In genomic region chr3:168086541-168087260, GRCh38 we compare ENCODE assay signal across 28 cellular contexts. TPM values are rescaled to one million over a fixed set of nuclear protein-coding genes. Genes with fewer than 3 reads are reported as not detected.
DNase-seq lines count a peak whose midpoint lies in the region; ATAC-seq and TF ChIP-seq lines count a peak whose summit lies in the region.
"Had no signal": no experiment of that assay in that cellular context is flagged by ENCODE, and none has a peak within 500 bp of the region (broad histone marks: within the 10 kb centered on the region; RNA-seq: fewer than 3 reads in every experiment).

No MANE protein-coding gene starts in this region.

- no peak overlapping the region for H4K8ac ChIP-seq in IMR-90 (ENCODE audit: low read depth in 2 of 2, low read length in 2 of 2)

- no peak for ATAC-seq in IMR-90 (ENCODE audit: low read depth)
- no peak for ATAC-seq in HG03521 (IDR thresholded peaks at IDR 0.05; ENCODE audit: unreplicated experiment)
- ATAC-seq: A549, HCT116 had no signal

- H3K4me2 ChIP-seq in GM23248 (ENCODE audit: unreplicated experiment): peak overlapping the region; percentile 1
- H3K4me2 ChIP-seq in IMR-90 (ENCODE audit: low read depth, low read length): no peak overlapping the region
- peak overlapping the region; percentile 81 for H3K4me2 ChIP-seq in OCI-LY7 (ENCODE audit: low read length)
- H3K4me2 ChIP-seq: A549, SK-N-SH had no signal

- no peaks in the 10 kb centered on the region for H3K9me3 ChIP-seq in GM23248 (ENCODE audit: low read depth)
- no peaks in the 10 kb centered on the region for H3K9me3 ChIP-seq in IMR-90 (ENCODE audit: control insufficient read depth, insufficient read depth, low read length)
- no peaks in the 10 kb centered on the region for H3K9me3 ChIP-seq in OCI-LY7 (ENCODE audit: low read length)
- no peaks in the 10 kb centered on the region for H3K9me3 ChIP-seq in testis
- H3K9me3 ChIP-seq: A549, Peyer's patch, SK-N-SH had no signal

- WGBS in GM23248 (ENCODE audit: low coverage in 1 of 2, low lambda C conversion rate in 2 of 2, missing lambda C conversion rate in 2 of 2), 2 experiments: 98 to 100% methylated on average over 3 of the region's 3 CpGs
- no CpG with 5 or more reads among the region's 3 CpGs for WGBS in IMR-90 (ENCODE audit: extremely low coverage in 2 of 2, insufficient read length in 1 of 2), 2 experiments
- 90 to 91% methylated on average over 3 of the region's 3 CpGs for WGBS in testis, 2 donors

- CTCF ChIA-PET in IMR-90 (lab: Yijun Ruan, JAX): interaction anchor here (0.5 to 1.6 kb wide), 4 partner anchors 25 to 39 kb away, joined by 4 to 7 read pairs (median 4); no protein-coding TSS in a partner anchor
- CTCF ChIA-PET in OCI-LY7 (lab: Charles Lee; ENCODE audit: unreplicated experiment): no interaction called here

- H3K4me3 ChIP-seq in GM23248: no peak overlapping the region
- H3K4me3 ChIP-seq in IMR-90 (ENCODE audit: insufficient read depth, low read depth, low read length): no peak overlapping the region
- H3K4me3 ChIP-seq in OCI-LY7 (ENCODE audit: low read depth, low read length, poor library complexity, severe bottlenecking): no peak overlapping the region
- no peak overlapping the region for H3K4me3 ChIP-seq in dorsolateral prefrontal cortex
- no peak overlapping the region for H3K4me3 ChIP-seq in testis
- H3K4me3 ChIP-seq: A549; BLaER1 treated with 17β-estradiol and CSF1 and Interleukin-3, amounts not matched to agents 10 nM and 100 nM; Peyer's patch had no signal

- H2BK5ac ChIP-seq in IMR-90 (ENCODE audit: low read depth, low read length, poor library complexity, severe bottlenecking): no peak overlapping the region

- H3K4me1 ChIP-seq in GM23248 (ENCODE audit: insufficient read depth) (peaks cover 47% of the 10 kb centered on the region), IMR-90 (ENCODE audit: control insufficient read depth, insufficient read depth, low read length) (peaks cover 13% of the 10 kb centered on the region), OCI-LY7 (ENCODE audit: insufficient read depth, low read length, poor library complexity, severe bottlenecking) (peaks cover 85% of the 10 kb centered on the region), testis (no peaks in the 10 kb centered on the region)

- H2AK9ac ChIP-seq in IMR-90 (replicated peaks; ENCODE audit: low read depth, low read length, poor library complexity): no peak overlapping the region

- no peak for TF ChIP-seq CTCF in IMR-90 (conservative IDR thresholded peaks at IDR 0.05; ENCODE audit: low read depth, low read length)
- no peak for TF ChIP-seq CTCF in OCI-LY7 (conservative IDR thresholded peaks at IDR 0.05; ENCODE audit: low read length)
- TF ChIP-seq CTCF in dorsolateral prefrontal cortex (IDR thresholded peaks at IDR 0.05 in 54 of 56, conservative IDR thresholded peaks at IDR 0.05 in 2 of 56; ENCODE audit: low read depth in 1 of 56, partially characterized antibody in 56 of 56): no peak
- no peak for TF ChIP-seq CTCF in testis (IDR thresholded peaks at IDR 0.05)

- no peak overlapping the region for H4K5ac ChIP-seq in IMR-90 (ENCODE audit: low read depth, low read length)

- no peak overlapping the region for H2BK15ac ChIP-seq in IMR-90 (ENCODE audit: low read depth, low read length)

- intact Hi-C loops in IMR-90 (cut with micrococcal nuclease) (no loop called here), OCI-LY7 (cut with micrococcal nuclease; ENCODE audit: unreplicated experiment) (no loop called here), dorsolateral prefrontal cortex (cut with DNase I) (no loop called here), testis (cut with DNase I; ENCODE audit: low total_unique reads) (no loop called here)

- H3K36me3 ChIP-seq in GM23248 (ENCODE audit: low read depth): no peaks in the 10 kb centered on the region
- no peaks in the 10 kb centered on the region for H3K36me3 ChIP-seq in IMR-90 (ENCODE audit: control insufficient read depth, insufficient read depth, low read length)
- no peaks in the 10 kb centered on the region for H3K36me3 ChIP-seq in OCI-LY7 (ENCODE audit: insufficient read depth, low read length)
- H3K36me3 ChIP-seq in testis (ENCODE audit: low read depth, missing control alignments): no peaks in the 10 kb centered on the region
- H3K36me3 ChIP-seq: Peyer's patch had no signal

- H4K20me1 ChIP-seq in GM23248 (ENCODE audit: insufficient read depth) (no peaks in the 10 kb centered on the region), IMR-90 (ENCODE audit: insufficient read depth, low read length) (peaks cover 30% of the 10 kb centered on the region), OCI-LY7 (ENCODE audit: insufficient read depth, low read length) (no peaks in the 10 kb centered on the region; the same call in 1 of the 2 replicates)

- H2BK20ac ChIP-seq in IMR-90 (ENCODE audit: low read depth, low read length): no peak overlapping the region

- H3K14ac ChIP-seq in IMR-90 (replicated peaks; ENCODE audit: low read depth, low read length): no peak overlapping the region

- TF ChIP-seq POLR2A in IMR-90 (IDR thresholded peaks at IDR 0.05; ENCODE audit: low read depth, low read length) (no peak), testis (IDR thresholded peaks at IDR 0.05) (no peak)

- POLR2A ChIA-PET in IMR-90 (lab: Charles Lee; ENCODE audit: unreplicated experiment) (no interaction called here), OCI-LY7 (lab: Charles Lee) (interaction anchor here (0.5 to 2.5 kb wide), 14 partner anchors 8 to 1915 kb away, joined by 3 to 12 read pairs (median 4); partner anchors contain the start of gene GOLIM4)

- no peak overlapping the region for H2AFZ ChIP-seq in GM23248
- H2AFZ ChIP-seq in IMR-90 (replicated peaks; ENCODE audit: low read length, poor library complexity): no peak overlapping the region
- H2AFZ ChIP-seq in OCI-LY7 (ENCODE audit: low read length): no peak overlapping the region

- no peak for DNase-seq in GM23248
- no peak for DNase-seq in IMR-90
- no peak for DNase-seq in OCI-LY7 (ENCODE audit: low spot score)
- peak; percentile 60 for DNase-seq in foreskin melanocyte
- no peak for DNase-seq in islet precursor cell
- DNase-seq in dorsolateral prefrontal cortex: no peak
- DNase-seq in testis: no peak
- DNase-seq: AML-193; CD4-positive, alpha-beta T cell; COR-L47; DMS53; Karpas-422; NCI-H1092 treated with DMSO at 0.1 percent for 48 hours; NCI-H1436; NCI-H187; NCI-H2081 treated with DMSO at 0.1 percent for 48 hours; NCI-H2171 treated with DMSO at 0.1 percent for 48 hours; NCI-H345; NCI-H510A treated with DMSO at 0.1 percent for 48 hours; NCI-H748 treated with DMSO at 0.1 percent for 48 hours; Peyer's patch; SIG-M5; SK-N-SH; SW 1271 had no signal

- peaks cover 10% of the 10 kb centered on the region for H3K9me1 ChIP-seq in IMR-90 (ENCODE audit: insufficient read depth, low read length)

- no peak overlapping the region for H4K91ac ChIP-seq in IMR-90 (ENCODE audit: insufficient read depth, low read depth, low read length)

- H3K18ac ChIP-seq in IMR-90 (ENCODE audit: low read depth, low read length): no peak overlapping the region

- peak overlapping the region; percentile 70; the same call in 1 of the 2 replicates for H3K23ac ChIP-seq in IMR-90 (ENCODE audit: low read depth, low read length)

- no peak overlapping the region for H3K9ac ChIP-seq in GM23248
- H3K9ac ChIP-seq in IMR-90 (ENCODE audit: low read depth, low read length): no peak overlapping the region
- H3K9ac ChIP-seq: BLaER1 treated with 17β-estradiol and CSF1 and Interleukin-3, amounts not matched to agents 10 nM and 100 nM; SK-N-SH had no signal

- TF ChIP-seq RAD21 in IMR-90 (IDR thresholded peaks at IDR 0.05; ENCODE audit: low read length): no peak

- no peak overlapping the region for H2BK120ac ChIP-seq in IMR-90 (ENCODE audit: low read depth, low read length)

- BruUV-seq in IMR-90 (replicated peaks; lab: Mats Ljungman, UMichigan) (no TSS peak), OCI-LY7 (replicated peaks; lab: Mats Ljungman, UMichigan) (no TSS peak)

- no peaks in the 10 kb centered on the region for H3F3A ChIP-seq in GM23248 (ENCODE audit: insufficient read depth)

- in situ Hi-C loops in GM23248 (cut with MboI): loop anchor here (25.0 kb wide), 1 partner anchor 1026 kb away; no protein-coding TSS in a partner anchor
- in situ Hi-C loops in IMR-90 (cut with MboI; ENCODE audit: low sequenced_read_pairs): loop anchor here (25.0 kb wide), 2 partner anchors 1026 to 1676 kb away; partner anchors contain the start of genes ACTRT3, MYNN and TERC

- no peaks in the 10 kb centered on the region for H3K27me3 ChIP-seq in GM23248 (replicated peaks; ENCODE audit: insufficient read depth)
- no peaks in the 10 kb centered on the region for H3K27me3 ChIP-seq in IMR-90 (ENCODE audit: control insufficient read depth, insufficient read depth, low read length)
- no peaks in the 10 kb centered on the region for H3K27me3 ChIP-seq in dorsolateral prefrontal cortex
- no peaks in the 10 kb centered on the region for H3K27me3 ChIP-seq in testis
- H3K27me3 ChIP-seq: BLaER1 treated with 17β-estradiol and CSF1 and Interleukin-3, amounts not matched to agents 10 nM and 100 nM; Peyer's patch had no signal

- H3K9me2 ChIP-seq in GM23248 (ENCODE audit: insufficient read depth) (no peaks in the 10 kb centered on the region), OCI-LY7 (ENCODE audit: insufficient read depth, low read length) (no peaks in the 10 kb centered on the region)
- H3K9me2 ChIP-seq: SK-N-SH had no signal

- no peak overlapping the region for H3K27ac ChIP-seq in GM23248
- no peak overlapping the region for H3K27ac ChIP-seq in IMR-90 (ENCODE audit: insufficient read depth, low read length)
- peak overlapping the region; percentile 0 for H3K27ac ChIP-seq in OCI-LY7 (ENCODE audit: low read depth, low read length, poor library complexity, severe bottlenecking)
- H3K27ac ChIP-seq in dorsolateral prefrontal cortex: no peak overlapping the region
- no peak overlapping the region for H3K27ac ChIP-seq in testis
- H3K27ac ChIP-seq: A549; BLaER1 treated with 17β-estradiol and CSF1 and Interleukin-3, amounts not matched to agents 10 nM and 100 nM; Peyer's patch had no signal

- H2AK5ac ChIP-seq in IMR-90 (ENCODE audit: low read depth, low read length): no peak overlapping the region

- no peak overlapping the region for H3K4ac ChIP-seq in IMR-90 (ENCODE audit: low read depth, low read length)

- H3K79me1 ChIP-seq in IMR-90 (ENCODE audit: low read depth in 1 of 2, low read length in 2 of 2): peaks cover 14 to 65% of the 10 kb centered on the region in 2 experiments

- dilution Hi-C loops in IMR-90 (cut with HindIII; ENCODE audit: low sequenced_read_pairs, unreplicated experiment): no loop called here

- peaks cover 100% of the 10 kb centered on the region for H3K79me2 ChIP-seq in GM23248 (ENCODE audit: insufficient read depth)
- peaks cover 100% of the 10 kb centered on the region for H3K79me2 ChIP-seq in OCI-LY7 (ENCODE audit: insufficient read depth, low read depth, low read length)

- H3K56ac ChIP-seq in IMR-90 (ENCODE audit: extremely low read depth, insufficient read depth, low read length): no peak overlapping the region

RNA-seq across cellular contexts. Expression of gene GOLIM4, which starts 9.0 kb away (rescaled TPM):
- 57.0 and 66.8 TPM in 2 replicates for total RNA-seq in GM23248 (2014; rRNA removed; shearing (Covaris generic))
- 84.4 TPM in 2 replicates for polyA plus RNA-seq in GM23248 (2016; fragmentation: Nextera tagmentation; extraction: Ambion mirVana)
- total RNA-seq in IMR-90 (2012; rRNA removed): 71.2 and 90.0 TPM in 2 replicates
- polyA plus RNA-seq in IMR-90 (2012; rRNA removed): 44.6 and 48.8 TPM in 2 replicates
- polyA plus RNA-seq in IMR-90 (2012; cell fraction: cytosol; rRNA removed): 19.4 and 19.5 TPM in 2 replicates
- polyA plus RNA-seq in IMR-90 (2012; cell fraction: nucleus; rRNA removed; ENCODE audit: low replicate concordance): 11.1 and 19.3 TPM in 2 replicates
- total RNA-seq in OCI-LY7 (2014; rRNA removed; shearing (Covaris generic)): 31.2 and 42.6 TPM in 2 replicates
- 42.8 and 46.6 TPM in 2 replicates for total RNA-seq in OCI-LY7 (2022)
- 100 to 1,000 TPM in 2 of 120 experiments, 10 to 100 TPM in 118; 26.3 to 108 (median 49.7) TPM for total RNA-seq in dorsolateral prefrontal cortex
- 10 to 100 TPM; 20.1 to 21.6 TPM for total RNA-seq in testis
- 9.5 TPM for polyA plus RNA-seq in testis (ENCODE audit: insufficient read depth, low read depth, low replicate concordance)
